Comparison of ENCODE assay signal across 8 cellular contexts in the genomic region with DNA sequence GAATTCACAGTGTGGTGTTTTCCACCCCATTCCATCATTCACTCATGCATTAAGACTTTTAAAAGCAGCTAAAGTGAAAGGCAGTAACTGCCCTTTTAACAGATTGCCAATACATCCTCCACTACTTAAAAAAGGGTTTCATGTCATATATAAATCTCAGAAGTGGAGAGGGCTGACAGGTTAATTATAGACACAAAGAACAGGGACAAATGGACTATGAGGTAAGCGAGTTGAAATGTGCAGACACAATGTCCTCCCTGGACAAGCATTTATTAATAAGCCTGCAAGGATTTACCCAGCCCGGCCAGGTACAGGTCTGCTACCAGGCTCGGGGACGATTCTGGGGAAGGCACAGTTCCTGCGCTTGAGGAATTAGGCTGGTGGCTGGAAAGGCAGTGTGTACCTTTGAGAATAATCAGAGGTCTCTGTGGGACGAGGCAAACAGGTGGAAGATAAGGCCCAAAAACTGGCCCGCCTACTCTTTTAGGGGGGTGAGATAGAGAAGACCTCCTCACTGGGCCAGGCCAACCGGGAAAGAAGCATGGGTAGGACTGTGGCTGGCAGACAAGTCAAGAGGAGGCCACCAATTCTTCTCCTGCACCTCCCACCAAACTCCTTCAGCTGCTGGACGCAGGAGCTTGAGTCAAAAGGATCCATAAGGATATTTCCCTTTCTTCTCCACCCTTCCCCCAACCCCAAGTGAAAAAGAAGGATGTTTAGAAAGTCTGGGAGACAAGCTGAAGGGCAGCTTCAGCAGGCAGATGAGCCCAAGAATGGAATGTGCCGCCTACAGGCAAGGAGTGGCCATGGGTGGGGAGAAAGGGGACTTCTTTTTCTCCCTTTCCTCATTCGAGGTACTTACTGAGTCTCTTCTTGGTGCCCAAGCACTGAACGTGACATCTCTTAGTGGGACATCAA.
A peak's percentile ranks its signal among the peaks of the same experiment; 100 is the strongest.
DNase-seq lines count a peak whose midpoint lies in the region; ATAC-seq and TF ChIP-seq lines count a peak whose summit lies in the region.

No MANE protein-coding gene starts in this region.

- H3K9me3 Mint-ChIP-seq in memory B cell = no peaks in the 10 kb centered on the region

- TF ChIP-seq CTCF in GM13976 (IDR thresholded peaks at IDR 0.05; ENCODE audit: borderline replicate concordance, control extremely low read depth, extremely low read depth, insufficient read depth, missing control alignments) (peak; percentile 28), choroid plexus epithelial cell (conservative IDR thresholded peaks at IDR 0.05; ENCODE audit: low read depth, low read length) (peak; percentile 46)

- no peaks in the 10 kb centered on the region for H3K27me3 Mint-ChIP-seq in memory B cell

- in situ Hi-C loops in GM13976 (cut with MboI; ENCODE audit: low sequenced_read_pairs, unreplicated experiment) = no loop called here

- H3K27ac Mint-ChIP-seq in memory B cell = peak overlapping the region; percentile 96

- no peak for ATAC-seq in memory B cell (ENCODE audit: low read depth)
- no peak for ATAC-seq in HG03108 (IDR thresholded peaks at IDR 0.05; ENCODE audit: unreplicated experiment)
- no peak for ATAC-seq in HG02610 (IDR thresholded peaks at IDR 0.05; ENCODE audit: unreplicated experiment)

- DNase-seq in GM13976 (ENCODE audit: low spot score) = peak; percentile 39
- DNase-seq in NCI-H69 (lab: John Stamatoyannopoulos, UW) = peak; percentile 88
- DNase-seq in choroid plexus epithelial cell (ENCODE audit: low read depth) = peak; percentile 45
- DNase-seq in memory B cell (ENCODE audit: low spot score in 2 of 2) = no peak
- DNase-seq in activated CD4-positive, CD25-positive, alpha-beta regulatory T cell (lab: John Stamatoyannopoulos, UW) = no peak
- no peak for DNase-seq in amygdala (lab: John Stamatoyannopoulos, UW)

- H3K4me1 Mint-ChIP-seq in memory B cell = peaks cover 64% of the 10 kb centered on the region

- H3K4me3 ChIP-seq in choroid plexus epithelial cell (ENCODE audit: low read depth, low read length) = peak overlapping the region; percentile 95

- H3K4me3 Mint-ChIP-seq in memory B cell = peak overlapping the region; percentile 93

- peaks cover 5% of the 10 kb centered on the region for H3K36me3 Mint-ChIP-seq in memory B cell

Comparison
In these comparisons a context has a peak if more than half of its experiments do, and no peak if none do; other contexts are left out.
1. DNase-seq: peak in GM13976 (single experiment), NCI-H69 (single experiment) and choroid plexus epithelial cell (single experiment); none in memory B cell (0 of 2), activated CD4-positive, CD25-positive, alpha-beta regulatory T cell (0 of 4) and amygdala (0 of 56).